In the genomic region with DNA sequence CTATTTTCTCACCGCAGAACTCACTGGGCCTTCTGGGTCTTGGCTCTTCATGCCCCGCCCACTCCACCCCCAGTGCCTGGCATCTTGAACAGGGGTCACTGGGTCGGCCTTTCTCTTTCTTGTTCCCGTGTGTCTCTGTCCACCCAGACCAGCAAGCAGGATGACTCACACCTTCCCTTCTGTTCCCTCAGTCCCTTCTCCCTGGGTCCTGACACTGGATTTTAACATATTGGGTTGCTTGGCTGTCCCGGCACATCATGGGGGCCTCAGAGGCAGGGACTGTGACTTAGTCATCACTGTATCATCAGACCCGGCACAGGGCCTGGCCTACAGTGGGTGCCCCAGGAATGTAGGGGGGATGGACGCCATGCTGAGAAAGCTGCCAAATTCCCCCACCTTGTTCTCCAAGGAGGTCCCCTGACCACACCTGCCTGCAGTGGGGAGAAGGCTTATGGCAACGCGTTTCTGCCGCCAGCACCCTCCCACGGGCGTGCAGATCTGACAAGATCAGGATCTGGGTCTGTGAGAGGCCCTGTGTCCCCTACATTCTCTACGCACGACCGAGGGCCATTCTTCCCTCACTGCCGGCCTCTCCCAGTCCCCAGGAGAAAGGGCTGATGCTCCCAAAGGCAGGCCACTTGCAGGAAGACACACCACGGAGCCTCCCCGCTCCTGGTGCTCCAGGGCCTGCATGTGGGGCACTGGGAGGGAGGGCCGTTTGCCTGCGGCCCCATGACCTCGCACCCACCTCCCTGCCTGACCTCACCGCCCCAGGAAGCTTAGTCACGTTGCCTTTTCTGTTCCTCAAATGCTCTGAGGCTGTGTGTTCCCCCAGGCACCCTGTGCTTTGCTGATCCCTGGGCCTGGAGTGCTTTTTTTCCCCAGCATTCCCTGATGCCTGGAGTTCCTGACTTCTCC, we compare ENCODE assay signal across 12 cellular contexts.
DNase-seq lines count a peak whose midpoint lies in the region; ATAC-seq and TF ChIP-seq lines count a peak whose summit lies in the region.
"Had no signal": no experiment of that assay in that cellular context is flagged by ENCODE, and none has a peak within 500 bp of the region (broad histone marks: within the 10 kb centered on the region; RNA-seq: fewer than 3 reads in every experiment).

No MANE protein-coding gene starts in this region.

- no peaks in the 10 kb centered on the region for H3K36me3 Mint-ChIP-seq in activated CD8-positive, alpha-beta memory T cell treated with anti-CD3 and anti-CD28 coated beads, Interleukin-2, amount 10 ng/mL, durations not matched to agents 7 days and 5 days
- H3K36me3 Mint-ChIP-seq: T-cell had no signal

- H3K4me3 Mint-ChIP-seq in activated CD8-positive, alpha-beta memory T cell treated with anti-CD3 and anti-CD28 coated beads, Interleukin-2, amount 10 ng/mL, durations not matched to agents 7 days and 5 days: no peak overlapping the region
- H3K4me3 Mint-ChIP-seq: activated naive CD4-positive, alpha-beta T cell treated with anti-CD3 and anti-CD28 coated beads for 36 hours; T-cell had no signal

- no peaks in the 10 kb centered on the region for H3K27me3 Mint-ChIP-seq in activated CD8-positive, alpha-beta memory T cell treated with anti-CD3 and anti-CD28 coated beads, Interleukin-2, amount 10 ng/mL, durations not matched to agents 7 days and 5 days

- no peaks in the 10 kb centered on the region for H3K9me3 Mint-ChIP-seq in activated CD8-positive, alpha-beta memory T cell treated with anti-CD3 and anti-CD28 coated beads, Interleukin-2, amount 10 ng/mL, durations not matched to agents 7 days and 5 days (ENCODE audit: low read depth)
- H3K9me3 Mint-ChIP-seq: activated naive CD4-positive, alpha-beta T cell treated with anti-CD3 and anti-CD28 coated beads for 36 hours; T-cell had no signal

- no peaks in the 10 kb centered on the region for H3K27me3 ChIP-seq in sigmoid colon

- H3K4me3 ChIP-seq in fibroblast of mammary gland (ENCODE audit: control insufficient read depth, low read depth, low read length) (no peak overlapping the region), sigmoid colon (no peak overlapping the region)

- no peak for TF ChIP-seq POLR2A in sigmoid colon (IDR thresholded peaks at IDR 0.05)

- intact Hi-C loops in sciatic nerve (cut with DNase I) (no loop called here), sigmoid colon (cut with DNase I) (no loop called here)

- peak; percentile 45 for ATAC-seq in sciatic nerve
- no peak for ATAC-seq in activated CD8-positive, alpha-beta memory T cell treated with anti-CD3 and anti-CD28 coated beads, Interleukin-2, amount 10 ng/mL, durations not matched to agents 7 days and 5 days
- ATAC-seq: T-cell had no signal

- CTCF ChIA-PET in activated CD8-positive, alpha-beta memory T cell treated with anti-CD3 and anti-CD28 coated beads, Interleukin-2, amount 10 ng/mL, durations not matched to agents 7 days and 5 days (lab: Charles Lee): no interaction called here

- TF ChIP-seq EP300 in sigmoid colon (IDR thresholded peaks at IDR 0.05): no peak

- H3K36me3 ChIP-seq in sigmoid colon: no peaks in the 10 kb centered on the region

- no peaks in the 10 kb centered on the region for H3K4me1 Mint-ChIP-seq in activated CD8-positive, alpha-beta memory T cell treated with anti-CD3 and anti-CD28 coated beads, Interleukin-2, amount 10 ng/mL, durations not matched to agents 7 days and 5 days
- H3K4me1 Mint-ChIP-seq: T-cell had no signal

- H3K27ac ChIP-seq in sigmoid colon: peak overlapping the region in 1 of 4 donors; percentile 14

- DNase-seq in HCEC 1CT (peak; percentile 86), SKM-1 treated with dmso at 0.1 percent for 144 hours (lab: John Stamatoyannopoulos, UW; ENCODE audit: unreplicated experiment) (peak; percentile 67), fibroblast of mammary gland (ENCODE audit: low read depth) (peak; percentile 86), sciatic nerve (ENCODE audit: low spot score) (no peak), NCI-H446 treated with DMSO at 0.1 percent for 48 hours (lab: John Stamatoyannopoulos, UW) (no peak), sigmoid colon (no peak)
- DNase-seq in activated CD8-positive, alpha-beta memory T cell treated with anti-CD3 and anti-CD28 coated beads, Interleukin-2, amount 10 ng/mL, durations not matched to agents 7 days and 5 days: no peak
- DNase-seq in activated naive CD4-positive, alpha-beta T cell treated with anti-CD3 and anti-CD28 coated beads, Interleukin-2, amount 50 U/mL, for 16 hours: no peak
- DNase-seq: activated naive CD4-positive, alpha-beta T cell treated with anti-CD3 and anti-CD28 coated beads for 36 hours; GOT3; retina; T-cell had no signal

- H3K9me3 ChIP-seq in sigmoid colon: no peaks in the 10 kb centered on the region

- WGBS in sigmoid colon, 2 donors: 84 to 85% methylated on average over 23 of the region's 23 CpGs

- no peak overlapping the region for H3K27ac Mint-ChIP-seq in activated CD8-positive, alpha-beta memory T cell treated with anti-CD3 and anti-CD28 coated beads, Interleukin-2, amount 10 ng/mL, durations not matched to agents 7 days and 5 days
- H3K27ac Mint-ChIP-seq: activated naive CD4-positive, alpha-beta T cell treated with anti-CD3 and anti-CD28 coated beads for 36 hours; T-cell had no signal

- peaks cover 0 to 5% (median 0%) of the 10 kb centered on the region in 4 donors for H3K4me1 ChIP-seq in sigmoid colon

- TF ChIP-seq CTCF in fibroblast of mammary gland (conservative IDR thresholded peaks at IDR 0.05; ENCODE audit: control insufficient read depth, insufficient read depth, low read depth, low read length) (no peak), sigmoid colon (IDR thresholded peaks at IDR 0.05) (no peak)

Comparison
In these comparisons a context has a peak if more than half of its experiments do, and no peak if none do; other contexts are left out.
1. DNase-seq: peak in HCEC 1CT (single experiment), SKM-1 treated with dmso at 0.1 percent for 144 hours (single experiment) and fibroblast of mammary gland (single experiment); none in sciatic nerve (single experiment), activated CD8-positive, alpha-beta memory T cell treated with anti-CD3 and anti-CD28 coated beads, Interleukin-2, amount 10 ng/mL, durations not matched to agents 7 days and 5 days (single experiment), activated naive CD4-positive, alpha-beta T cell treated with anti-CD3 and anti-CD28 coated beads, Interleukin-2, amount 50 U/mL, for 16 hours (single experiment), NCI-H446 treated with DMSO at 0.1 percent for 48 hours (single experiment) and sigmoid colon (single experiment).